Comparison of ENCODE assay signal across 20 cellular contexts in genomic region chrX:69125094-69125493, GRCh38. TPM values are rescaled to one million over a fixed set of nuclear protein-coding genes. Genes with fewer than 3 reads are reported as not detected.
A peak's percentile ranks its signal among the peaks of the same experiment; 100 is the strongest.
DNase-seq lines count a peak whose midpoint lies in the region; ATAC-seq, FAIRE-seq and TF ChIP-seq lines count a peak whose summit lies in the region.
"Had no signal": no experiment of that assay in that cellular context is flagged by ENCODE, and none has a peak within 500 bp of the region (broad histone marks: within the 10 kb centered on the region; RNA-seq: fewer than 3 reads in every experiment).

No MANE protein-coding gene starts in this region.

- peaks cover 12% of the 10 kb centered on the region for H3K27me3 Mint-ChIP-seq in astrocyte (ENCODE audit: low read depth, unreplicated experiment)

- no peak overlapping the region for H3K4me3 ChIP-seq in HEK293 (ENCODE audit: low read depth, low read length)
- H3K4me3 ChIP-seq in astrocyte (ENCODE audit: insufficient read depth, low read depth, low read length), result no peak overlapping the region
- no peak overlapping the region for H3K4me3 ChIP-seq in osteoblast (ENCODE audit: insufficient read depth, low read length)
- H3K4me3 ChIP-seq in aorta (ENCODE audit: low read length in 2 of 2), result no peak overlapping the region
- H3K4me3 ChIP-seq: A549; BLaER1 treated with 17β-estradiol and CSF1 and Interleukin-3, amounts not matched to agents 10 nM and 100 nM had no signal

- TF ChIP-seq CTCF in HEK293 (tag by site-specific recombination; IDR thresholded peaks at IDR 0.05) (no peak), astrocyte (IDR thresholded peaks at IDR 0.05; ENCODE audit: insufficient read depth, low read depth, low read length) (no peak), osteoblast (IDR thresholded peaks at IDR 0.05; ENCODE audit: extremely low read depth, low read depth, low read length) (no peak)

- H2AFZ ChIP-seq in astrocyte (ENCODE audit: low read depth, low read length), result no peak overlapping the region
- no peak overlapping the region for H2AFZ ChIP-seq in osteoblast (ENCODE audit: low read length)

- POLR2A ChIA-PET in HEK293 (lab: Yijun Ruan, JAX), result no interaction called here

- no peak for ATAC-seq in aorta (ENCODE audit: low FRiP score)
- ATAC-seq: A549; CD8-positive, alpha-beta T cell had no signal

- H3K4me2 ChIP-seq in astrocyte (ENCODE audit: low read length) (no peak overlapping the region), osteoblast (ENCODE audit: insufficient read depth, low read length) (no peak overlapping the region)
- H3K4me2 ChIP-seq: A549; BLaER1 treated with 17β-estradiol and CSF1 and Interleukin-3, amounts not matched to agents 10 nM and 100 nM had no signal

- CTCF ChIA-PET in HEK293 (lab: Yijun Ruan, JAX), result interaction anchor here (2.3 to 3.0 kb wide), 2 partner anchors 9 to 31 kb away, joined by 10 to 15 read pairs; no protein-coding TSS in a partner anchor

- no peak overlapping the region for H3K27ac ChIP-seq in HEK293 (ENCODE audit: extremely low read depth, low read depth, low read length)
- no peak overlapping the region for H3K27ac ChIP-seq in astrocyte (ENCODE audit: low read depth, low read length)
- H3K27ac ChIP-seq in osteoblast (ENCODE audit: low read depth, low read length), result no peak overlapping the region
- no peak overlapping the region for H3K27ac ChIP-seq in aorta (ENCODE audit: low read depth in 1 of 2, low read length in 2 of 2)
- H3K27ac ChIP-seq: 22Rv1; A549; BLaER1 treated with 17β-estradiol and CSF1 and Interleukin-3, amounts not matched to agents 10 nM and 100 nM; C4-2B had no signal

- no peaks in the 10 kb centered on the region for H3K4me1 ChIP-seq in HEK293 (ENCODE audit: control insufficient read depth, insufficient read depth, low read length)
- peaks cover 8% of the 10 kb centered on the region for H3K4me1 ChIP-seq in astrocyte (ENCODE audit: insufficient read depth, low read length)
- peaks cover 6% of the 10 kb centered on the region for H3K4me1 ChIP-seq in osteoblast (ENCODE audit: insufficient read depth, low read length)
- H3K4me1 ChIP-seq in aorta (ENCODE audit: control insufficient read depth in 1 of 2, insufficient read depth in 2 of 2, low read length in 2 of 2), result no peaks in the 10 kb centered on the region
- H3K4me1 ChIP-seq: A549, Caco-2 had no signal

- H3K4me1 Mint-ChIP-seq in astrocyte (ENCODE audit: low read depth, unreplicated experiment), result peaks cover 5% of the 10 kb centered on the region

- H3K9me3 ChIP-seq in HEK293 (ENCODE audit: control insufficient read depth, insufficient read depth, low read depth, low read length), result no peaks in the 10 kb centered on the region
- H3K9me3 ChIP-seq in astrocyte (ENCODE audit: insufficient read depth, low read depth, low read length), result no peaks in the 10 kb centered on the region
- no peaks in the 10 kb centered on the region for H3K9me3 ChIP-seq in osteoblast (ENCODE audit: low read depth, low read length)
- H3K9me3 ChIP-seq in aorta (ENCODE audit: control insufficient read depth, low read length), result no peaks in the 10 kb centered on the region
- H3K9me3 ChIP-seq: A549; BLaER1 treated with 17β-estradiol and CSF1 and Interleukin-3, amounts not matched to agents 10 nM and 100 nM; Caco-2 had no signal

- H3K27ac Mint-ChIP-seq in astrocyte (ENCODE audit: unreplicated experiment), result no peak overlapping the region
- H3K27ac Mint-ChIP-seq: B cell; CD4-positive, alpha-beta T cell; CD8-positive, alpha-beta T cell had no signal

- H3K36me3 Mint-ChIP-seq in astrocyte (ENCODE audit: low read depth, unreplicated experiment), result no peaks in the 10 kb centered on the region
- H3K36me3 Mint-ChIP-seq: CD8-positive, alpha-beta T cell had no signal

- no peaks in the 10 kb centered on the region for H3K36me3 ChIP-seq in HEK293 (ENCODE audit: control insufficient read depth in 2 of 2, insufficient read depth in 1 of 2, low read length in 2 of 2)
- H3K36me3 ChIP-seq in astrocyte (ENCODE audit: insufficient read depth, low read length), result no peaks in the 10 kb centered on the region
- H3K36me3 ChIP-seq in osteoblast (ENCODE audit: insufficient read depth, low read length), result no peaks in the 10 kb centered on the region
- H3K36me3 ChIP-seq in aorta (ENCODE audit: control insufficient read depth in 1 of 2, insufficient read depth in 2 of 2, low read length in 1 of 2), result no peaks in the 10 kb centered on the region
- H3K36me3 ChIP-seq: BLaER1 treated with 17β-estradiol and CSF1 and Interleukin-3, amounts not matched to agents 10 nM and 100 nM had no signal

- intact Hi-C loops in aorta (cut with DNase I), result no loop called here

- no peaks in the 10 kb centered on the region for H3K9me3 Mint-ChIP-seq in astrocyte (ENCODE audit: unreplicated experiment)
- H3K9me3 Mint-ChIP-seq: CD4-positive, alpha-beta T cell; CD8-positive, alpha-beta T cell had no signal

- H4K20me1 ChIP-seq in astrocyte (ENCODE audit: insufficient read depth, low read length) (no peaks in the 10 kb centered on the region), osteoblast (ENCODE audit: insufficient read depth, low read length) (no peaks in the 10 kb centered on the region)

- DNase-seq in astrocyte (ENCODE audit: low read depth) (no peak), osteoblast (ENCODE audit: insufficient read length, low spot score, missing footprints) (peak; percentile 45), aorta (no peak), NCI-H2081 treated with DMSO at 0.1 percent for 48 hours (lab: John Stamatoyannopoulos, UW) (no peak)
- DNase-seq: AML-193; Caco-2; Calu3; CD4-positive, alpha-beta T cell; CD8-positive, alpha-beta T cell; DMS79 treated with DMSO at 0.1 percent for 48 hours; GF-D8 had no signal

- peak; percentile 56 for FAIRE-seq in astrocyte (lab: Jason Lieb, UNC)
- FAIRE-seq: D721Med, G401.6, GM12891 had no signal

- H3K9ac ChIP-seq in astrocyte (ENCODE audit: low read length), result no peak overlapping the region
- H3K9ac ChIP-seq: BLaER1 treated with 17β-estradiol and CSF1 and Interleukin-3, amounts not matched to agents 10 nM and 100 nM had no signal

- no peak overlapping the region for H3K4me3 Mint-ChIP-seq in astrocyte (ENCODE audit: unreplicated experiment)
- H3K4me3 Mint-ChIP-seq: B cell; CD4-positive, alpha-beta T cell; CD8-positive, alpha-beta T cell had no signal

- H3K79me2 ChIP-seq in astrocyte (ENCODE audit: insufficient read depth, low read length), result no peaks in the 10 kb centered on the region
- H3K79me2 ChIP-seq in osteoblast (ENCODE audit: insufficient read depth, low read length), result no peaks in the 10 kb centered on the region

- 84 to 97% methylated on average over 5 of the region's 5 CpGs for WGBS in aorta, 2 donors

- H3K27me3 ChIP-seq in astrocyte (ENCODE audit: insufficient read depth, low read length) (no peaks in the 10 kb centered on the region), osteoblast (ENCODE audit: insufficient read depth, low read length) (peaks cover 24% of the 10 kb centered on the region), aorta (ENCODE audit: control insufficient read depth in 1 of 2, insufficient read depth in 2 of 2, low read length in 1 of 2) (no peaks in the 10 kb centered on the region)

TF ChIP-seq in HEK293, 187 proteins besides CTCF, POLR2A, EP300 and RAD21:
- TF ChIP-seq HOXC10 (CRISPR knock-in tag; IDR thresholded peaks at IDR 0.05) (0 out of 2 replicates have a peak, but pooled peaks have one; percentile 55), SALL2 (tag by site-specific recombination; IDR thresholded peaks at IDR 0.05; ENCODE audit: borderline replicate concordance) (no peak)

RNA-seq across cellular contexts. Expression of gene PJA1, which starts 40.2 kb away (rescaled TPM):
- total RNA-seq in astrocyte (26.9 and 28.9 TPM in 2 replicates), osteoblast (19.4 and 21.0 TPM in 2 replicates), aorta (10 to 100 TPM; 26.1 to 28.1 TPM)
- polyA plus RNA-seq in aorta, result 10 to 100 TPM; 11.1 to 33.3 TPM
